ENCODE assay signal across 15 cellular contexts in genomic region chr5:7015586-7016256, GRCh38.
DNase-seq lines count a peak whose midpoint lies in the region; ATAC-seq and TF ChIP-seq lines count a peak whose summit lies in the region.
"Had no signal": no experiment of that assay in that cellular context is flagged by ENCODE, and none has a peak within 500 bp of the region (broad histone marks: within the 10 kb centered on the region; RNA-seq: fewer than 3 reads in every experiment).

No MANE protein-coding gene starts in this region.

- DNase-seq in A673 (ENCODE audit: low spot score) (peak; percentile 16), HEK293T (ENCODE audit: extremely low spot score) (peak; percentile 8), Panc1 (ENCODE audit: low read depth, low spot score) (no peak), iPS-NIHi11 (ENCODE audit: low spot score) (peak; percentile 35), GM13976 (ENCODE audit: low spot score) (no peak), uterus (no peak), lower lobe of right lung (no peak)
- DNase-seq in activated CD4-positive, alpha-beta T cell treated with anti-CD3 and anti-CD28 coated beads, Interleukin-2, amount 10 ng/mL, durations not matched to agents 7 days and 5 days, result no peak
- DNase-seq: activated CD4-positive, alpha-beta memory T cell treated with anti-CD3 and anti-CD28 coated beads, Interleukin-2, amount 10 ng/mL, durations not matched to agents 7 days and 5 days; left cardiac atrium; posterior cingulate gyrus; stimulated activated naive CD8-positive, alpha-beta T cell treated with anti-CD3 and anti-CD28 coated beads, Interleukin-15, amount 100 ng/mL, for 72 hours; T-helper 9 cell had no signal

- POLR2A ChIA-PET in A673 (lab: Charles Lee; ENCODE audit: low non-redundant PET) (no interaction called here), HEK293T (lab: Yijun Ruan, JAX) (no interaction called here), Panc1 (lab: Charles Lee) (no interaction called here)
- POLR2A ChIA-PET in activated CD4-positive, alpha-beta T cell treated with anti-CD3 and anti-CD28 coated beads, Interleukin-2, amount 10 ng/mL, durations not matched to agents 7 days and 5 days (lab: Charles Lee), result no interaction called here

- no peak overlapping the region for H3K4me3 Mint-ChIP-seq in activated CD4-positive, alpha-beta T cell treated with anti-CD3 and anti-CD28 coated beads, Interleukin-2, amount 10 ng/mL, durations not matched to agents 7 days and 5 days
- H3K4me3 Mint-ChIP-seq: activated CD4-positive, alpha-beta memory T cell treated with anti-CD3 and anti-CD28 coated beads, Interleukin-2, amount 10 ng/mL, durations not matched to agents 7 days and 5 days; stimulated activated naive CD8-positive, alpha-beta T cell treated with anti-CD3 and anti-CD28 coated beads, Interleukin-15, amount 100 ng/mL, for 72 hours had no signal

- no peaks in the 10 kb centered on the region for H3K4me1 Mint-ChIP-seq in activated CD4-positive, alpha-beta T cell treated with anti-CD3 and anti-CD28 coated beads, Interleukin-2, amount 10 ng/mL, durations not matched to agents 7 days and 5 days
- H3K4me1 Mint-ChIP-seq: activated CD4-positive, alpha-beta memory T cell treated with anti-CD3 and anti-CD28 coated beads, Interleukin-2, amount 10 ng/mL, durations not matched to agents 7 days and 5 days; stimulated activated naive CD8-positive, alpha-beta T cell treated with anti-CD3 and anti-CD28 coated beads, Interleukin-15, amount 100 ng/mL, for 72 hours had no signal

- no peaks in the 10 kb centered on the region for H3K36me3 ChIP-seq in A673 (ENCODE audit: insufficient read depth, low read length, poor library complexity, severe bottlenecking)
- no peaks in the 10 kb centered on the region for H3K36me3 ChIP-seq in Panc1 (ENCODE audit: control insufficient read depth, insufficient read depth, low read length)
- no peaks in the 10 kb centered on the region for H3K36me3 ChIP-seq in uterus
- H3K36me3 ChIP-seq in lower lobe of right lung, result no peaks in the 10 kb centered on the region

- in situ Hi-C loops in Panc1 (cut with HindIII; ENCODE audit: low pct_unique_long_range_greater_than_20kb, low sequenced_read_pairs) (no loop called here), GM13976 (cut with MboI; ENCODE audit: low sequenced_read_pairs, unreplicated experiment) (no loop called here)

- ATAC-seq in Panc1 (no peak), lower lobe of right lung (no peak)
- ATAC-seq: left cardiac atrium; stimulated activated naive CD8-positive, alpha-beta T cell treated with anti-CD3 and anti-CD28 coated beads, Interleukin-15, amount 100 ng/mL, for 72 hours had no signal

- no peaks in the 10 kb centered on the region for H3K27me3 ChIP-seq in A673 (replicated peaks; ENCODE audit: insufficient read depth, low read depth, low read length, poor library complexity)
- no peaks in the 10 kb centered on the region for H3K27me3 ChIP-seq in Panc1 (ENCODE audit: control insufficient read depth, insufficient read depth, low read length)
- no peaks in the 10 kb centered on the region for H3K27me3 ChIP-seq in uterus
- no peaks in the 10 kb centered on the region for H3K27me3 ChIP-seq in lower lobe of right lung (ENCODE audit: low read depth)

- H3K4me1 ChIP-seq in A673 (ENCODE audit: insufficient read depth, low read length, poor library complexity, severe bottlenecking), result no peaks in the 10 kb centered on the region
- no peaks in the 10 kb centered on the region for H3K4me1 ChIP-seq in Panc1 (ENCODE audit: control insufficient read depth, insufficient read depth, low read length)
- no peaks in the 10 kb centered on the region for H3K4me1 ChIP-seq in uterus
- no peaks in the 10 kb centered on the region for H3K4me1 ChIP-seq in lower lobe of right lung

- intact Hi-C loops in A673 (cut with micrococcal nuclease; ENCODE audit: unreplicated experiment), result no loop called here
- intact Hi-C loops in Panc1 (cut with micrococcal nuclease; ENCODE audit: unreplicated experiment), result no loop called here
- intact Hi-C loops in uterus (cut with DNase I; ENCODE audit: low total_unique reads), result no loop called here
- intact Hi-C loops in lower lobe of right lung (cut with DNase I), result no loop called here

- H3K27ac Mint-ChIP-seq in activated CD4-positive, alpha-beta T cell treated with anti-CD3 and anti-CD28 coated beads, Interleukin-2, amount 10 ng/mL, durations not matched to agents 7 days and 5 days, result no peak overlapping the region
- H3K27ac Mint-ChIP-seq: activated CD4-positive, alpha-beta memory T cell treated with anti-CD3 and anti-CD28 coated beads, Interleukin-2, amount 10 ng/mL, durations not matched to agents 7 days and 5 days; stimulated activated naive CD8-positive, alpha-beta T cell treated with anti-CD3 and anti-CD28 coated beads, Interleukin-15, amount 100 ng/mL, for 72 hours had no signal

- H3K4me3 ChIP-seq in A673 (ENCODE audit: low read depth, low read length, poor library complexity, severe bottlenecking) (no peak overlapping the region), Panc1 (ENCODE audit: low read depth in 2 of 2, low read length in 2 of 2) (no peak overlapping the region), uterus (no peak overlapping the region), lower lobe of right lung (no peak overlapping the region)

- no peaks in the 10 kb centered on the region for H3K36me3 Mint-ChIP-seq in activated CD4-positive, alpha-beta T cell treated with anti-CD3 and anti-CD28 coated beads, Interleukin-2, amount 10 ng/mL, durations not matched to agents 7 days and 5 days (ENCODE audit: low read depth)

- CTCF ChIA-PET in A673 (lab: Charles Lee), result no interaction called here
- CTCF ChIA-PET in HEK293T (lab: Yijun Ruan, JAX), result interaction anchor here (0.6 kb wide), 1 partner anchor 12 kb away, joined by 3 read pairs; no protein-coding TSS in a partner anchor
- CTCF ChIA-PET in Panc1 (lab: Charles Lee), result no interaction called here
- CTCF ChIA-PET in activated CD4-positive, alpha-beta T cell treated with anti-CD3 and anti-CD28 coated beads, Interleukin-2, amount 10 ng/mL, durations not matched to agents 7 days and 5 days (lab: Charles Lee), result no interaction called here

- peaks cover 9% of the 10 kb centered on the region for H3K9me3 Mint-ChIP-seq in activated CD4-positive, alpha-beta T cell treated with anti-CD3 and anti-CD28 coated beads, Interleukin-2, amount 10 ng/mL, durations not matched to agents 7 days and 5 days

- no peak overlapping the region for H3K27ac ChIP-seq in A673 (ENCODE audit: low read depth, low read length, poor library complexity, severe bottlenecking)
- H3K27ac ChIP-seq in Panc1 (ENCODE audit: low read length), result no peak overlapping the region
- H3K27ac ChIP-seq in uterus, result no peak overlapping the region
- no peak overlapping the region for H3K27ac ChIP-seq in lower lobe of right lung
- H3K27ac ChIP-seq: epithelial cell of prostate, RWPE1 had no signal

- no peak for TF ChIP-seq POLR2A in uterus (IDR thresholded peaks at IDR 0.05)

- no peaks in the 10 kb centered on the region for H3K9me3 ChIP-seq in A673 (ENCODE audit: low read depth, low read length, poor library complexity, severe bottlenecking)
- H3K9me3 ChIP-seq in Panc1 (ENCODE audit: control insufficient read depth, insufficient read depth, low read depth, low read length), result no peaks in the 10 kb centered on the region
- no peaks in the 10 kb centered on the region for H3K9me3 ChIP-seq in uterus
- H3K9me3 ChIP-seq in lower lobe of right lung, result peaks cover 8% of the 10 kb centered on the region

- TF ChIP-seq CTCF in A673 (conservative IDR thresholded peaks at IDR 0.05; ENCODE audit: low read depth, low read length) (peak; percentile 44; the same call in 1 of the 2 replicates), Panc1 (IDR thresholded peaks at IDR 0.05) (peak; percentile 20), GM13976 (IDR thresholded peaks at IDR 0.05; ENCODE audit: borderline replicate concordance, control extremely low read depth, extremely low read depth, insufficient read depth, missing control alignments) (no peak), uterus (IDR thresholded peaks at IDR 0.05) (no peak), lower lobe of right lung (IDR thresholded peaks at IDR 0.05) (no peak)

- H3K27me3 Mint-ChIP-seq in activated CD4-positive, alpha-beta T cell treated with anti-CD3 and anti-CD28 coated beads, Interleukin-2, amount 10 ng/mL, durations not matched to agents 7 days and 5 days, result no peaks in the 10 kb centered on the region
- H3K27me3 Mint-ChIP-seq: activated CD4-positive, alpha-beta memory T cell treated with anti-CD3 and anti-CD28 coated beads, Interleukin-2, amount 10 ng/mL, durations not matched to agents 7 days and 5 days had no signal

- BruUV-seq in A673 (replicated peaks; lab: Mats Ljungman, UMichigan) (no TSS peak), Panc1 (replicated peaks; lab: Mats Ljungman, UMichigan) (no TSS peak)

TF ChIP-seq in HEK293T, 16 proteins besides CTCF, POLR2A, EP300 and RAD21:
- TF ChIP-seq FOXM1 (IDR thresholded peaks at IDR 0.05; ENCODE audit: borderline replicate concordance) (no peak), PKNOX1 (IDR thresholded peaks at IDR 0.05) (no peak), BHLHE40 (IDR thresholded peaks at IDR 0.05; ENCODE audit: borderline replicate concordance) (no peak), SP1 (IDR thresholded peaks at IDR 0.05) (no peak), L3MBTL2 (conservative IDR thresholded peaks at IDR 0.05) (no peak), ZNF384 (IDR thresholded peaks at IDR 0.05) (no peak), ARNT (IDR thresholded peaks at IDR 0.05) (no peak), HDGF (IDR thresholded peaks at IDR 0.05; ENCODE audit: borderline replicate concordance) (no peak), FOXK2 (IDR thresholded peaks at IDR 0.05) (no peak), FOXA1 (IDR thresholded peaks at IDR 0.05) (no peak), SUZ12 (IDR thresholded peaks at IDR 0.05) (no peak), NFRKB (IDR thresholded peaks at IDR 0.05) (no peak), LEF1 (IDR thresholded peaks at IDR 0.05; ENCODE audit: borderline replicate concordance) (no peak), ELF4 (IDR thresholded peaks at IDR 0.05) (no peak), TARDBP (IDR thresholded peaks at IDR 0.05) (no peak)
TF ChIP-seq in HEK293T: peak in this region for 0.

Comparison
In these comparisons a context has a peak if more than half of its experiments do, and no peak if none do; other contexts are left out.
1. DNase-seq: peak in A673 (single experiment), HEK293T (single experiment) and iPS-NIHi11 (single experiment); none in Panc1 (single experiment), GM13976 (single experiment), activated CD4-positive, alpha-beta T cell treated with anti-CD3 and anti-CD28 coated beads, Interleukin-2, amount 10 ng/mL, durations not matched to agents 7 days and 5 days (single experiment), uterus (0 of 2) and lower lobe of right lung (single experiment).
2. CTCF ChIP-seq: peak in A673 (single experiment) and Panc1 (single experiment); none in GM13976 (single experiment), uterus (0 of 4) and lower lobe of right lung (single experiment).